ENCODE assay signal across 8 cellular contexts in genomic region chr17:42675984-42676423, GRCh38. TPM values are rescaled to one million over a fixed set of nuclear protein-coding genes. Genes with fewer than 3 reads are reported as not detected.
DNase-seq lines count a peak whose midpoint lies in the region; ATAC-seq and TF ChIP-seq lines count a peak whose summit lies in the region.

No MANE protein-coding gene starts in this region.

- H3K4me2 ChIP-seq in PC-9, result peak overlapping the region; percentile 93

- no peaks in the 10 kb centered on the region for H3K9me3 ChIP-seq in PC-9 (ENCODE audit: insufficient read depth, low read depth)

- no peaks in the 10 kb centered on the region for H4K20me1 ChIP-seq in PC-9 (ENCODE audit: insufficient read depth)

- CTCF ChIA-PET in PC-9 (lab: Charles Lee), result interaction anchor here (1.5 to 2.4 kb wide), 3 partner anchors 8 to 97 kb away, joined by 5 read pairs; no protein-coding TSS in a partner anchor

- no peaks in the 10 kb centered on the region for H3K9me2 ChIP-seq in PC-9 (ENCODE audit: insufficient read depth)

- H3K4me3 Mint-ChIP-seq in memory B cell, result peak overlapping the region; percentile 86

- H3K4me3 ChIP-seq in PC-9 (peak overlapping the region; percentile 95), urinary bladder (ENCODE audit: low read depth, low read length) (peak overlapping the region; percentile 89)

- POLR2A ChIA-PET in PC-9 (lab: Charles Lee; ENCODE audit: unreplicated experiment), result interaction anchor here (0.6 kb wide), 1 partner anchor 159 kb away, joined by 10 read pairs; no protein-coding TSS in a partner anchor

- H3K4me1 Mint-ChIP-seq in memory B cell, result peaks cover 32% of the 10 kb centered on the region

- H3K36me3 ChIP-seq in PC-9 (ENCODE audit: low read depth), result no peaks in the 10 kb centered on the region
- no peaks in the 10 kb centered on the region for H3K36me3 ChIP-seq in urinary bladder (ENCODE audit: insufficient read depth)

- intact Hi-C loops in PC-9 (cut with micrococcal nuclease; ENCODE audit: unreplicated experiment), result loop anchor here (5.0 kb wide), 2 partner anchors 254 to 349 kb away; partner anchors contain the start of gene CAVIN1

- H3K79me2 ChIP-seq in PC-9 (ENCODE audit: low read depth), result peaks cover 32% of the 10 kb centered on the region

- H3K4me1 ChIP-seq in PC-9 (replicated peaks; ENCODE audit: insufficient read depth), result peaks cover 43% of the 10 kb centered on the region
- H3K4me1 ChIP-seq in urinary bladder (ENCODE audit: insufficient read depth), result no peaks in the 10 kb centered on the region

- H3K27me3 ChIP-seq in PC-9 (ENCODE audit: insufficient read depth, low read depth), result no peaks in the 10 kb centered on the region

- no peak overlapping the region; the same call in 1 of the 2 replicates for H3K27ac ChIP-seq in PC-9
- H3K27ac ChIP-seq in urinary bladder (ENCODE audit: low read depth), result peak overlapping the region; percentile 97

- ATAC-seq in memory B cell (ENCODE audit: low read depth) (no peak), HG03097 (IDR thresholded peaks at IDR 0.05; ENCODE audit: low FRiP score, unreplicated experiment) (no peak), HG02678 (IDR thresholded peaks at IDR 0.05; ENCODE audit: unreplicated experiment) (no peak)

- H3K27me3 Mint-ChIP-seq in memory B cell, result peaks cover 13% of the 10 kb centered on the region

- H2AFZ ChIP-seq in PC-9, result peak overlapping the region; percentile 94

- H3K27ac Mint-ChIP-seq in memory B cell, result no peak overlapping the region

- no peaks in the 10 kb centered on the region for H3K36me3 Mint-ChIP-seq in memory B cell

- TSS peak; percentile 23 for BruUV-seq in PC-9 (replicated peaks; lab: Mats Ljungman, UMichigan)

- peaks cover 28% of the 10 kb centered on the region for H3F3A ChIP-seq in PC-9 (ENCODE audit: insufficient read depth, low read depth)

- under 1% methylated on average over 41 of the region's 41 CpGs for WGBS in urinary bladder

- DNase-seq in SIG-M5 treated with dmso at 0.1 percent for 504 hours (lab: John Stamatoyannopoulos, UW; ENCODE audit: unreplicated experiment) (peak; percentile 39), SIG-M5 (lab: John Stamatoyannopoulos, UW) (no peak), PC-9 (peak in 1 of 2 experiments; percentile 58), dermis blood vessel endothelial cell (peak; percentile 55), memory B cell (ENCODE audit: low spot score in 2 of 2) (no peak)

- TF ChIP-seq CTCF in PC-9 (conservative IDR thresholded peaks at IDR 0.05), result no peak

- H3K9me3 Mint-ChIP-seq in memory B cell, result no peaks in the 10 kb centered on the region

RNA-seq across cellular contexts. Expression of gene PLEKHH3, which starts 0.8 kb away (rescaled TPM):
- total RNA-seq in PC-9 (2021) (22.5 and 32.2 TPM in 2 replicates), dermis blood vessel endothelial cell (12.9 and 20.0 TPM in 2 replicates), urinary bladder (15.7 TPM)
- polyA plus RNA-seq in urinary bladder, result 46.0 TPM

RNA-seq across cellular contexts. Expression of gene CCR10, which starts 5.6 kb away (rescaled TPM):
- total RNA-seq in PC-9 (2021), result 0.25 TPM in 1 of 2 replicates, not detected in the other
- 5.1 and 7.9 TPM in 2 replicates for total RNA-seq in dermis blood vessel endothelial cell
- 1.6 TPM for total RNA-seq in urinary bladder
- 3.6 TPM for polyA plus RNA-seq in urinary bladder

RNA-seq across cellular contexts. Expression of gene CNTNAP1, which starts 6.3 kb away (rescaled TPM):
- total RNA-seq in PC-9 (2021), result 1.4 and 1.8 TPM in 2 replicates
- 12.3 and 41.2 TPM in 2 replicates for total RNA-seq in dermis blood vessel endothelial cell
- 14.6 TPM for total RNA-seq in urinary bladder
- polyA plus RNA-seq in urinary bladder, result 20.1 TPM

RNA-seq across cellular contexts. Expression of gene TUBG2, which starts 16.9 kb away (rescaled TPM):
- total RNA-seq in PC-9 (2021), result 25.5 and 28.3 TPM in 2 replicates
- total RNA-seq in dermis blood vessel endothelial cell, result 6.4 and 7.7 TPM in 2 replicates
- 17.3 TPM for total RNA-seq in urinary bladder
- 38.4 TPM for polyA plus RNA-seq in urinary bladder

Comparison
In these comparisons a context has a peak if more than half of its experiments do, and no peak if none do; other contexts are left out.
1. DNase-seq: peak in SIG-M5 treated with dmso at 0.1 percent for 504 hours (single experiment) and dermis blood vessel endothelial cell (single experiment); none in SIG-M5 (single experiment) and memory B cell (0 of 2).